In the genomic region with DNA sequence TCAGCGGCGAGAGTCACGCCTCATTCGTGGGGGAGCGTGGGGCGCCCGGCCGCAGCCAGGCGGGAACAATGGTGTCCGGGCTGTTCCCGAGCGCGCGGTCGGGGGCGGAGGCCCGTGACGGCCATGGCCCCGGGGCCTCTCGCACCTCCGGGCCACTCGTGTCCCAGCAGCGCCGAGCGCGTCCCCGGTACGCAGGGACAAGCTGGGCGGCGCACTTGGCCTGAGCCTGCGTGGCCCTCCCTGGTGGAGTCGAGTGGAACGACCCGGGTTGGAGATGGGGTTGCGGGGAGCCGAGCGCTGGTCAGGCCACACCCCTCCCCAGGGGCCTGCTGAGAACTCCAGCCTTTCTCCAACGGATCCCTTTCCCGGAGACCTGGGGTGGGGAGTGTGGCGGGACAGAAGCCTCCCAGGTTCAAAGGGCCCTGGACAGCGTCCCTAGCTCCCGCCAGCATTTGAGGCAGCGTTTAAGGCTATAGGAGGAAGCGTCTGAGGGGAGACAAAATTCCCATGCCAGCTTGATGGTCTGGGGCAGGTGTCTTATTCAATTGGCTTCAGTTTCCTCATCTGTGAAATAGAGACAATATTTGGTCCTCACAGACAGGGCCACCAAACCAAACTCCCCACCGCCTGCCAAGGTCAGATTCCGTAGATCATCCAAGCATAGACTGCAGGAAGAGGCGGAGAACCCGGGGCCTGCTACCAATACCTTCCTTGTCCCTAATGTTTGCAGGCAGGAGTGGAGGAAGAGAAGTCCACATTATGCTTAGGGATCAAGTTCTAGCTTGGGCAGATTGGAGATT, we compare ENCODE assay signal across 8 cellular contexts. TPM values are rescaled to one million over a fixed set of nuclear protein-coding genes. Genes with fewer than 3 reads are reported as not detected.
DNase-seq lines count a peak whose midpoint lies in the region; ATAC-seq, FAIRE-seq and TF ChIP-seq lines count a peak whose summit lies in the region.

No MANE protein-coding gene starts in this region.

- H3K4me3 Mint-ChIP-seq in activated T-helper 1 cell treated with anti-CD3 and anti-CD28 coated beads, Interleukin-12 subunit alpha, Interleukin-12 subunit beta, Interleukin-2, Interleukin-4 antibody, amounts not matched to agents 30 ng/mL and 10 ng/mL and 1 ng/mL, durations not matched to agents 14 hours and 24 hours and 36 hours: peak overlapping the region; percentile 88
- peak overlapping the region; percentile 96 for H3K4me3 Mint-ChIP-seq in neural progenitor cell

- peak overlapping the region; percentile 59 for H3K27ac ChIP-seq in neural progenitor cell

- H3K27me3 Mint-ChIP-seq in activated T-helper 1 cell treated with anti-CD3 and anti-CD28 coated beads, Interleukin-12 subunit alpha, Interleukin-12 subunit beta, Interleukin-2, Interleukin-4 antibody, amounts not matched to agents 30 ng/mL and 10 ng/mL and 1 ng/mL, durations not matched to agents 14 hours and 24 hours and 36 hours (ENCODE audit: insufficient read depth): peaks cover 9% of the 10 kb centered on the region
- H3K27me3 Mint-ChIP-seq in neural progenitor cell (ENCODE audit: insufficient read depth, low read depth): peaks cover 6% of the 10 kb centered on the region

- CTCF ChIA-PET in AG04449 (lab: Yijun Ruan, JAX): interaction anchor here (1.1 to 5.9 kb wide), 3 partner anchors 143 to 309 kb away, joined by 3 to 46 read pairs (median 7); no protein-coding TSS in a partner anchor

- no peaks in the 10 kb centered on the region for H3K9me3 ChIP-seq in neural progenitor cell (ENCODE audit: low read depth)

- ATAC-seq in HG02885 (IDR thresholded peaks at IDR 0.05; ENCODE audit: poor library complexity, unreplicated experiment): peak; percentile 31

- peak overlapping the region; percentile 87 for H3K9ac ChIP-seq in neural progenitor cell

- peaks cover 43% of the 10 kb centered on the region for H3K79me2 ChIP-seq in neural progenitor cell (ENCODE audit: low read depth)

- POLR2A ChIA-PET in AG04449 (lab: Yijun Ruan, JAX): interaction anchor here (0.7 kb wide), 1 partner anchor 81 kb away, joined by 3 read pairs; no protein-coding TSS in a partner anchor

- FAIRE-seq in GM12892 (lab: Jason Lieb, UNC): peak; percentile 51

- peak overlapping the region; percentile 98 for H3K27ac Mint-ChIP-seq in activated T-helper 1 cell treated with anti-CD3 and anti-CD28 coated beads, Interleukin-12 subunit alpha, Interleukin-12 subunit beta, Interleukin-2, Interleukin-4 antibody, amounts not matched to agents 30 ng/mL and 10 ng/mL and 1 ng/mL, durations not matched to agents 14 hours and 24 hours and 36 hours
- no peak overlapping the region for H3K27ac Mint-ChIP-seq in neural progenitor cell

- H2AFZ ChIP-seq in neural progenitor cell (replicated peaks): peak overlapping the region; percentile 66

- peaks cover 9% of the 10 kb centered on the region for H3K36me3 ChIP-seq in neural progenitor cell

- TF ChIP-seq CTCF in AG04449 (IDR thresholded peaks at IDR 0.05; ENCODE audit: insufficient read depth, low read length, missing control alignments): peak; percentile 24
- TF ChIP-seq CTCF in fibroblast of villous mesenchyme (IDR thresholded peaks at IDR 0.05; ENCODE audit: insufficient read depth, low read depth, low read length): peak; percentile 15
- TF ChIP-seq CTCF in neural progenitor cell (IDR thresholded peaks at IDR 0.05): no peak

- peaks cover 13% of the 10 kb centered on the region for H3F3A ChIP-seq in neural progenitor cell (ENCODE audit: low read depth)

- H3K4me3 ChIP-seq in AG04449 (ENCODE audit: low read depth, low read length) (peak overlapping the region; percentile 88), fibroblast of villous mesenchyme (ENCODE audit: low read depth, low read length) (peak overlapping the region; percentile 90), neural progenitor cell (peak overlapping the region; percentile 81)

- DNase-seq in AG04449 (ENCODE audit: low read depth, low spot score) (no peak), GM12892 (ENCODE audit: insufficient read length) (no peak), NCI-H226 (peak; percentile 16), fibroblast of villous mesenchyme (ENCODE audit: low read depth) (peak; percentile 57), neural progenitor cell (ENCODE audit: low spot score) (peak; percentile 71), retina (no peak)
- no peak for DNase-seq in activated T-helper 1 cell treated with anti-CD3 and anti-CD28 coated beads, Interleukin-12 subunit alpha, Interleukin-12 subunit beta, Interleukin-2, Interleukin-4 antibody, amounts not matched to agents 30 ng/mL and 10 ng/mL and 1 ng/mL, durations not matched to agents 14 hours and 24 hours and 36 hours (ENCODE audit: low spot score)

- peak overlapping the region; percentile 79 for H3K4me2 ChIP-seq in neural progenitor cell

- H3K27me3 ChIP-seq in neural progenitor cell: no peaks in the 10 kb centered on the region

- H3K4me1 ChIP-seq in neural progenitor cell: no peaks in the 10 kb centered on the region

- H3K36me3 Mint-ChIP-seq in activated T-helper 1 cell treated with anti-CD3 and anti-CD28 coated beads, Interleukin-12 subunit alpha, Interleukin-12 subunit beta, Interleukin-2, Interleukin-4 antibody, amounts not matched to agents 30 ng/mL and 10 ng/mL and 1 ng/mL, durations not matched to agents 14 hours and 24 hours and 36 hours (ENCODE audit: low read depth): peaks cover 23% of the 10 kb centered on the region
- peaks cover 7% of the 10 kb centered on the region for H3K36me3 Mint-ChIP-seq in neural progenitor cell

- H4K20me1 ChIP-seq in neural progenitor cell (ENCODE audit: low read depth): peaks cover 20% of the 10 kb centered on the region

- H3K9me3 Mint-ChIP-seq in activated T-helper 1 cell treated with anti-CD3 and anti-CD28 coated beads, Interleukin-12 subunit alpha, Interleukin-12 subunit beta, Interleukin-2, Interleukin-4 antibody, amounts not matched to agents 30 ng/mL and 10 ng/mL and 1 ng/mL, durations not matched to agents 14 hours and 24 hours and 36 hours: no peaks in the 10 kb centered on the region
- no peaks in the 10 kb centered on the region for H3K9me3 Mint-ChIP-seq in neural progenitor cell

- intact Hi-C loops in activated T-helper 1 cell treated with anti-CD3 and anti-CD28 coated beads, Interleukin-12 subunit alpha, Interleukin-12 subunit beta, Interleukin-2, Interleukin-4 antibody, amounts not matched to agents 30 ng/mL and 10 ng/mL and 1 ng/mL, durations not matched to agents 14 hours and 24 hours and 36 hours (cut with micrococcal nuclease): loop anchor here (5.0 kb wide), 2 partner anchors 1881 to 1996 kb away; no protein-coding TSS in a partner anchor

- TF ChIP-seq POLR2A in GM12892 (IDR thresholded peaks at IDR 0.05; ENCODE audit: low read depth, low read length): peak; percentile 55; the same call in 1 of the 2 replicates

- peaks cover 56% of the 10 kb centered on the region for H3K4me1 Mint-ChIP-seq in activated T-helper 1 cell treated with anti-CD3 and anti-CD28 coated beads, Interleukin-12 subunit alpha, Interleukin-12 subunit beta, Interleukin-2, Interleukin-4 antibody, amounts not matched to agents 30 ng/mL and 10 ng/mL and 1 ng/mL, durations not matched to agents 14 hours and 24 hours and 36 hours (ENCODE audit: low read depth)
- peaks cover 21% of the 10 kb centered on the region for H3K4me1 Mint-ChIP-seq in neural progenitor cell

RNA-seq across cellular contexts. Expression of a gene that starts 0.5 kb away (rescaled TPM):
- 98.3 TPM for polyA plus RNA-seq in GM12892 (2012; ENCODE audit: missing spikeins)
- 159 and 164 TPM in 2 replicates for total RNA-seq in activated T-helper 1 cell treated with anti-CD3 and anti-CD28 coated beads, Interleukin-12 subunit alpha, Interleukin-12 subunit beta, Interleukin-2, Interleukin-4 antibody, amounts not matched to agents 30 ng/mL and 10 ng/mL and 1 ng/mL, durations not matched to agents 14 hours and 24 hours and 36 hours
- total RNA-seq in fibroblast of villous mesenchyme (29.6 and 38.4 TPM in 2 replicates), neural progenitor cell (ENCODE audit: low replicate concordance) (56.1 and 69.7 TPM in 2 replicates)

RNA-seq across cellular contexts. Expression of a gene that starts 37.6 kb away (rescaled TPM):
- polyA plus RNA-seq in GM12892 (2012; ENCODE audit: missing spikeins): not detected
- not detected in 2 replicates for total RNA-seq in activated T-helper 1 cell treated with anti-CD3 and anti-CD28 coated beads, Interleukin-12 subunit alpha, Interleukin-12 subunit beta, Interleukin-2, Interleukin-4 antibody, amounts not matched to agents 30 ng/mL and 10 ng/mL and 1 ng/mL, durations not matched to agents 14 hours and 24 hours and 36 hours
- total RNA-seq in fibroblast of villous mesenchyme: not detected in 2 replicates
- total RNA-seq in neural progenitor cell (ENCODE audit: low replicate concordance): not detected in 2 replicates

RNA-seq across cellular contexts. Expression of a gene that starts 39.6 kb away (rescaled TPM):
- polyA plus RNA-seq in GM12892 (2012; ENCODE audit: missing spikeins): not detected
- not detected in 2 replicates for total RNA-seq in activated T-helper 1 cell treated with anti-CD3 and anti-CD28 coated beads, Interleukin-12 subunit alpha, Interleukin-12 subunit beta, Interleukin-2, Interleukin-4 antibody, amounts not matched to agents 30 ng/mL and 10 ng/mL and 1 ng/mL, durations not matched to agents 14 hours and 24 hours and 36 hours
- total RNA-seq in fibroblast of villous mesenchyme (not detected in 2 replicates), neural progenitor cell (ENCODE audit: low replicate concordance) (12.9 and 13.7 TPM in 2 replicates)

Comparison
In these comparisons a context has a peak if more than half of its experiments do, and no peak if none do; other contexts are left out.
1. DNase-seq: peak in NCI-H226 (single experiment), fibroblast of villous mesenchyme (single experiment) and neural progenitor cell (single experiment); none in AG04449 (single experiment), GM12892 (single experiment), activated T-helper 1 cell treated with anti-CD3 and anti-CD28 coated beads, Interleukin-12 subunit alpha, Interleukin-12 subunit beta, Interleukin-2, Interleukin-4 antibody, amounts not matched to agents 30 ng/mL and 10 ng/mL and 1 ng/mL, durations not matched to agents 14 hours and 24 hours and 36 hours (single experiment) and retina (single experiment).
2. RNA of a gene that starts 39.6 kb away (total RNA-seq): 12.9 to 13.7 TPM in neural progenitor cell; not detected in activated T-helper 1 cell treated with anti-CD3 and anti-CD28 coated beads, Interleukin-12 subunit alpha, Interleukin-12 subunit beta, Interleukin-2, Interleukin-4 antibody, amounts not matched to agents 30 ng/mL and 10 ng/mL and 1 ng/mL, durations not matched to agents 14 hours and 24 hours and 36 hours and not detected in fibroblast of villous mesenchyme; every median in the first group is over 10 times any median in the second.
3. Peak in every context shown above with its lines, with median percentiles within 50 percentile points of each other: H3K4me3 ChIP-seq.